Comparison of ENCODE assay signal across 12 cellular contexts in the genomic region with DNA sequence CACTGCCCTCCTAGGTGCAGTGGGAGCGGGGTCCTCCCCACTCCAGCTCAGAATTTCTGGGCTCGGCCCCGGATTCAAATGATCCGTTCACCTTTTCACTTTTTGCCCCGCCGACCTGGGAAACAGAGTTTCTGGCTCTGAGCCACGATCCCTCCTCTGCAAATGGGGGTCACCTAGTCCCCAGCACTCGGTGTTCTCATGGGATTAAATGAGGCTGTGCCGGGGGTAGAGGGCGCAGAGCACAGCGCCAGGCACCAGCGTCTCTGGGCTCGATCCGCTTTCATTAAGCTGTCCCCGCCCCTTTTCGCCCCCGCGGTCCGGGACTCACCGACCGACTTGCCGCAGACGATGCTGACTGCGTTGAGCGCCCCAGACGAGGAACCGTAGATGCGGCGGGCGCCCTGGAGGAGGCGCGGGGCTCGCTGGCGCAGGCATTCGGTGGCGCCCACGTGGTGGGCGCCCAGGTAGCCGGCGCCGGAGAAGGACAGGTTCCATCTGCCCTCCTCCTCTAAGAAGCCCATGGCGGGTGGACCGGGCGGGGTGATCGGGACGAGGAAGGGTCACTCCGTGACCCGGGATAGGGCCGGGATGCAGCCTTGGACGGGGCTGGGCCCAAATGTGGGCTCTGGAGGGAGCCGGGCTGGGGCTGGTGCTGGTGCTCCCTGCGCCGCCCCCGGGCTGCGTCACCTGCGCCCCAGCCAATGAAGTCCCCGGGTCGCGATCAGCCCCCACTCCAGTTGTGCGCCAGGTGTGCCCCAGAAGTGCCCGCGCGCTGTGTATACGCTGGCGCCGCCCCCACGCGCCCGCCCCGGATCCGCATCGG. TPM values are rescaled to one million over a fixed set of nuclear protein-coding genes. Genes with fewer than 3 reads are reported as not detected.
DNase-seq lines count a peak whose midpoint lies in the region; ATAC-seq, FAIRE-seq and TF ChIP-seq lines count a peak whose summit lies in the region.
"Had no signal": no experiment of that assay in that cellular context is flagged by ENCODE, and none has a peak within 500 bp of the region (broad histone marks: within the 10 kb centered on the region; RNA-seq: fewer than 3 reads in every experiment).

Gene PNPLA5, minus strand, starts transcription at position 654 of the 823 bp plus-strand sequence. Its CDS starts 133 bp downstream, at position 521.

- H3K27ac Mint-ChIP-seq in activated naive CD4-positive, alpha-beta T cell treated with anti-CD3 and anti-CD28 coated beads, Interleukin-2, amount 10 ng/mL, durations not matched to agents 7 days and 5 days: no peak within 1 kb of the TSS
- H3K27ac Mint-ChIP-seq: brain had no signal

- peak within 1 kb of the TSS in 2 of 3 experiments; percentile 14 to 36 for H3K4me3 ChIP-seq in keratinocyte (ENCODE audit: control insufficient read depth in 2 of 3, extremely low read depth in 1 of 3, insufficient read depth in 2 of 3, low read depth in 1 of 3, low read length in 3 of 3)
- no peak within 1 kb of the TSS for H3K4me3 ChIP-seq in small intestine (ENCODE audit: low read depth in 1 of 2, low read length in 2 of 2)
- H3K4me3 ChIP-seq: vagina had no signal

- H3K36me3 Mint-ChIP-seq in activated naive CD4-positive, alpha-beta T cell treated with anti-CD3 and anti-CD28 coated beads, Interleukin-2, amount 10 ng/mL, durations not matched to agents 7 days and 5 days: no peaks in the 10 kb centered on the region
- H3K36me3 Mint-ChIP-seq: brain had no signal

- H3K4me3 Mint-ChIP-seq in activated naive CD4-positive, alpha-beta T cell treated with anti-CD3 and anti-CD28 coated beads, Interleukin-2, amount 10 ng/mL, durations not matched to agents 7 days and 5 days: no peak within 1 kb of the TSS

- WGBS in small intestine, 3 donors: 2 to 5% (median 4%) methylated on average over 68 to 72 of the region's 72 CpGs

- H3K9me1 ChIP-seq in keratinocyte (ENCODE audit: control insufficient read depth, extremely low read depth, insufficient read depth, low read length): no peaks in the 10 kb centered on the region

- ATAC-seq in GM21529 (IDR thresholded peaks at IDR 0.05; ENCODE audit: unreplicated experiment) (no peak), GM18861 (IDR thresholded peaks at IDR 0.05; ENCODE audit: unreplicated experiment) (no peak)

- H3K27me3 Mint-ChIP-seq in activated naive CD4-positive, alpha-beta T cell treated with anti-CD3 and anti-CD28 coated beads, Interleukin-2, amount 10 ng/mL, durations not matched to agents 7 days and 5 days: peaks cover 79% of the 10 kb centered on the region

- no peaks in the 10 kb centered on the region for H4K20me1 ChIP-seq in keratinocyte (ENCODE audit: control insufficient read depth, extremely low read depth, insufficient read depth, low read length)

- H3K4me1 ChIP-seq in keratinocyte (ENCODE audit: control insufficient read depth, extremely low read depth, insufficient read depth, low read length) (peaks cover 5% of the 10 kb centered on the region), small intestine (ENCODE audit: control insufficient read depth in 2 of 2, insufficient read depth in 1 of 2, low read depth in 1 of 2, low read length in 1 of 2) (no peaks in the 10 kb centered on the region)

- H2AFZ ChIP-seq in keratinocyte (ENCODE audit: control insufficient read depth, low read length): no peak within 1 kb of the TSS

- TF ChIP-seq CTCF in keratinocyte (optimal IDR thresholded peaks at IDR 0.05 in 1 of 3, IDR thresholded peaks at IDR 0.05 in 1 of 3, conservative IDR thresholded peaks at IDR 0.05 in 1 of 3; ENCODE audit: extremely low read depth in 1 of 3, insufficient read depth in 2 of 3, low read length in 3 of 3): no peak

- FAIRE-seq in keratinocyte (lab: Jason Lieb, UNC) (no peak), small intestine (lab: Jason Lieb, UNC) (no peak)

- H3K27ac ChIP-seq in keratinocyte (ENCODE audit: control insufficient read depth, insufficient read depth, low read length) (no peak within 1 kb of the TSS), small intestine (ENCODE audit: low read depth in 1 of 2, low read length in 1 of 2) (no peak within 1 kb of the TSS)
- H3K27ac ChIP-seq: vagina had no signal

- dilution Hi-C loops in keratinocyte (cut with MboI; ENCODE audit: extremely low pct_ligation_motif_present, low sequenced_read_pairs): no loop called here

- peak within 1 kb of the TSS; percentile 50 for H3K4me2 ChIP-seq in keratinocyte (ENCODE audit: control insufficient read depth, extremely low read depth, insufficient read depth, low read depth, low read length)

- H3K36me3 ChIP-seq in keratinocyte (ENCODE audit: control insufficient read depth in 2 of 2, extremely low read depth in 1 of 2, insufficient read depth in 2 of 2, low read length in 2 of 2) (no peaks in the 10 kb centered on the region), small intestine (ENCODE audit: control insufficient read depth in 2 of 2, insufficient read depth in 2 of 2, low read length in 2 of 2) (no peaks in the 10 kb centered on the region)
- H3K36me3 ChIP-seq: vagina had no signal

- DNase-seq in activated T-cell treated with anti-CD3 and anti-CD28 coated beads for 4 hours (peak; percentile 6), keratinocyte (ENCODE audit: low read depth, low spot score) (no peak), small intestine (no peak)
- DNase-seq in activated T-cell treated with anti-CD3 and anti-CD28 coated beads, Interleukin-2, amount 50 U/mL, for 1 hour: no peak
- peak; percentile 25 for DNase-seq in activated naive CD4-positive, alpha-beta T cell treated with anti-CD3 and anti-CD28 coated beads, Interleukin-2, amount 10 ng/mL, durations not matched to agents 7 days and 5 days
- DNase-seq in stimulated activated CD8-positive, alpha-beta memory T cell treated with anti-CD3 and anti-CD28 coated beads, Interleukin-7, amount 100 ng/mL, for 48 hours (ENCODE audit: extremely low read depth in 1 of 2, low read depth in 1 of 2): peak; percentile 4 to 21
- DNase-seq: islet precursor cell, NCI-H2081 treated with DMSO at 0.1 percent for 48 hours had no signal

- H3K4me1 Mint-ChIP-seq in activated naive CD4-positive, alpha-beta T cell treated with anti-CD3 and anti-CD28 coated beads, Interleukin-2, amount 10 ng/mL, durations not matched to agents 7 days and 5 days: no peaks in the 10 kb centered on the region
- H3K4me1 Mint-ChIP-seq: brain had no signal

- peaks cover 50% of the 10 kb centered on the region for H3K27me3 ChIP-seq in keratinocyte (ENCODE audit: control insufficient read depth, extremely low read depth, insufficient read depth, low read length)
- peaks cover 14 to 27% of the 10 kb centered on the region in 2 donors for H3K27me3 ChIP-seq in small intestine (ENCODE audit: control insufficient read depth in 2 of 2, insufficient read depth in 2 of 2, low read length in 2 of 2)

- CTCF ChIA-PET in activated naive CD4-positive, alpha-beta T cell treated with anti-CD3 and anti-CD28 coated beads, Interleukin-2, amount 10 ng/mL, durations not matched to agents 7 days and 5 days (lab: Charles Lee): interaction anchor here (1.3 kb wide), 1 partner anchor 8 kb away, joined by 3 read pairs; no protein-coding TSS in a partner anchor

- H3K9ac ChIP-seq in keratinocyte (ENCODE audit: control insufficient read depth, extremely low read depth, insufficient read depth, low read length): no peak within 1 kb of the TSS

- H3K9me3 ChIP-seq in keratinocyte (ENCODE audit: control insufficient read depth, low read depth, low read length) (no peaks in the 10 kb centered on the region), small intestine (ENCODE audit: control insufficient read depth, low read depth) (no peaks in the 10 kb centered on the region)
- H3K9me3 ChIP-seq: vagina had no signal

- no peaks in the 10 kb centered on the region for H3K79me2 ChIP-seq in keratinocyte (ENCODE audit: control insufficient read depth, insufficient read depth, low read length)

- H3K9me3 Mint-ChIP-seq in activated naive CD4-positive, alpha-beta T cell treated with anti-CD3 and anti-CD28 coated beads, Interleukin-2, amount 10 ng/mL, durations not matched to agents 7 days and 5 days: no peaks in the 10 kb centered on the region

RNA-seq across cellular contexts. Expression of gene PNPLA5, which starts in this region (rescaled TPM):
- not detected in 3 replicates for polyA plus RNA-seq in keratinocyte
- polyA plus RNA-seq in keratinocyte (2011; ENCODE audit: low read depth): not detected
- polyA plus RNA-seq in keratinocyte (2011; cell fraction: cytosol; rRNA removed): not detected in 2 replicates
- 0.05 TPM in 1 of 2 replicates, not detected in the other for polyA plus RNA-seq in keratinocyte (2011; cell fraction: nucleus; rRNA removed)
- polyA plus RNA-seq in keratinocyte (2012; ENCODE audit: low replicate concordance): 0.07 TPM in 1 of 2 replicates, not detected in the other
- polyA minus RNA-seq in keratinocyte: 0.10 TPM in 1 of 3 replicates, not detected in the others
- not detected for polyA minus RNA-seq in keratinocyte (2011; cell fraction: cytosol; rRNA and poly(A)+ RNA removed)
- polyA minus RNA-seq in keratinocyte (2011; cell fraction: nucleus; rRNA and poly(A)+ RNA removed): not detected in 2 replicates
- not detected for polyA plus RNA-seq in small intestine

Comparison
In these comparisons a context has a peak if more than half of its experiments do, and no peak if none do; other contexts are left out.
1. DNase-seq: peak in activated T-cell treated with anti-CD3 and anti-CD28 coated beads for 4 hours (single experiment), activated naive CD4-positive, alpha-beta T cell treated with anti-CD3 and anti-CD28 coated beads, Interleukin-2, amount 10 ng/mL, durations not matched to agents 7 days and 5 days (single experiment) and stimulated activated CD8-positive, alpha-beta memory T cell treated with anti-CD3 and anti-CD28 coated beads, Interleukin-7, amount 100 ng/mL, for 48 hours (2 of 2); none in activated T-cell treated with anti-CD3 and anti-CD28 coated beads, Interleukin-2, amount 50 U/mL, for 1 hour (single experiment), keratinocyte (single experiment) and small intestine (single experiment).
2. H3K4me3 ChIP-seq: peak in keratinocyte (2 of 3); none in small intestine (0 of 2).